8 cellular contexts compared by ENCODE assay signal in genomic region chr3:39150803-39151631, GRCh38. TPM values are rescaled to one million over a fixed set of nuclear protein-coding genes. Genes with fewer than 3 reads are reported as not detected.
DNase-seq lines count a peak whose midpoint lies in the region; ATAC-seq and TF ChIP-seq lines count a peak whose summit lies in the region.

No MANE protein-coding gene starts in this region.

- H3K27ac Mint-ChIP-seq in T-cell: peak overlapping the region; percentile 96 to 97
- peak overlapping the region; percentile 97 for H3K27ac Mint-ChIP-seq in MCF 10A (ENCODE audit: low read depth, unreplicated experiment)

- H3K27ac ChIP-seq in iPS-18a (ENCODE audit: low read length): no peak overlapping the region

- TF ChIP-seq CTCF in MCF 10A (IDR thresholded peaks at IDR 0.05; ENCODE audit: unreplicated experiment): no peak

- BruUV-seq in MCF 10A (replicated peaks; lab: Mats Ljungman, UMichigan): TSS peak; percentile 54

- ATAC-seq in T-cell (replicated peaks in 1 of 4) (no peak), sciatic nerve (peak; percentile 52), GM18907 (IDR thresholded peaks at IDR 0.05; ENCODE audit: unreplicated experiment) (no peak)

- H3K9me3 Mint-ChIP-seq in T-cell (no peaks in the 10 kb centered on the region), MCF 10A (ENCODE audit: unreplicated experiment) (no peaks in the 10 kb centered on the region)

- H3K4me3 ChIP-seq in iPS-18a (ENCODE audit: low read length): peak overlapping the region; percentile 75

- H3K4me3 Mint-ChIP-seq in T-cell: peak overlapping the region; percentile 89 to 93 (median 92)
- H3K4me3 Mint-ChIP-seq in MCF 10A (ENCODE audit: unreplicated experiment): peak overlapping the region; percentile 97

- H3K4me1 Mint-ChIP-seq in T-cell (peaks cover 79 to 81% (median 79%) of the 10 kb centered on the region in 3 donors), MCF 10A (ENCODE audit: insufficient read depth, unreplicated experiment) (peaks cover 72% of the 10 kb centered on the region)

- H3K36me3 Mint-ChIP-seq in T-cell: peaks cover 9% of the 10 kb centered on the region
- peaks cover 10% of the 10 kb centered on the region for H3K36me3 Mint-ChIP-seq in MCF 10A (ENCODE audit: insufficient read depth, unreplicated experiment)

- POLR2A ChIA-PET in T-cell (lab: Charles Lee): interaction anchor here (0.7 to 0.9 kb wide), 4 partner anchors 18 to 111 kb away, joined by 3 to 4 read pairs (median 4); no protein-coding TSS in a partner anchor
- POLR2A ChIA-PET in MCF 10A (lab: Yijun Ruan, JAX): interaction anchor here (0.7 to 1.4 kb wide), 4 partner anchors 17 to 1382 kb away, joined by 3 to 5 read pairs (median 3); no protein-coding TSS in a partner anchor

- H3K27me3 Mint-ChIP-seq in T-cell: no peaks in the 10 kb centered on the region
- H3K27me3 Mint-ChIP-seq in MCF 10A (ENCODE audit: insufficient read depth, unreplicated experiment): no peaks in the 10 kb centered on the region

- H3K9ac ChIP-seq in iPS-18a (ENCODE audit: low read length): peak overlapping the region; percentile 42

- peaks cover 10% of the 10 kb centered on the region for H3K27me3 ChIP-seq in iPS-18a (ENCODE audit: control insufficient read depth, insufficient read depth, low read length)

- CTCF ChIA-PET in T-cell (lab: Charles Lee) (interaction anchor here in 1 of 2 donors (0.5 to 0.6 kb wide), 2 partner anchors 9 to 140 kb away, joined by 3 read pairs; no protein-coding TSS in a partner anchor), MCF 10A (lab: Yijun Ruan, JAX) (interaction anchor here (0.7 to 3.3 kb wide), 6 partner anchors 12 to 151 kb away, joined by 3 to 12 read pairs (median 6); no protein-coding TSS in a partner anchor)

- peak; percentile 48 for DNase-seq in activated T-cell treated with anti-CD3 and anti-CD28 coated beads for 48 hours (ENCODE audit: low read depth)
- DNase-seq in activated T-cell treated with anti-CD3 and anti-CD28 coated beads for 4 hours: no peak
- peak in 8 of 34 experiments; percentile 23 to 67 (median 42) for DNase-seq in T-cell
- peak; percentile 95 for DNase-seq in MCF 10A (ENCODE audit: unreplicated experiment)
- peak; percentile 90 for DNase-seq in sciatic nerve (ENCODE audit: low spot score)
- DNase-seq in COR-L47 (lab: John Stamatoyannopoulos, UW): no peak

- peaks cover 58% of the 10 kb centered on the region for H3K4me1 ChIP-seq in iPS-18a (ENCODE audit: control insufficient read depth, low read depth, low read length)

- H3K9me3 ChIP-seq in iPS-18a (ENCODE audit: control insufficient read depth, low read depth, low read length): no peaks in the 10 kb centered on the region

- intact Hi-C loops in MCF 10A (cut with micrococcal nuclease): no loop called here
- intact Hi-C loops in sciatic nerve (cut with DNase I): no loop called here

- no peaks in the 10 kb centered on the region for H3K36me3 ChIP-seq in iPS-18a (ENCODE audit: control insufficient read depth, low read depth, low read length)

RNA-seq across cellular contexts. Expression of gene CSRNP1, which starts 2.4 kb away (rescaled TPM):
- total RNA-seq in T-cell: 100 to 1,000 TPM in 2 of 5 donors, 10 to 100 TPM in 3; 19.5 to 302 (median 25.0) TPM
- total RNA-seq in MCF 10A (2022): 11.9 and 14.3 TPM in 2 replicates
- 51.7 TPM for total RNA-seq in sciatic nerve

RNA-seq across cellular contexts. Expression of gene XIRP1, which starts 41.4 kb away (rescaled TPM):
- not detected for total RNA-seq in T-cell
- total RNA-seq in MCF 10A (2022): not detected in 2 replicates
- 0.04 TPM for total RNA-seq in sciatic nerve

RNA-seq across cellular contexts. Expression of gene TTC21A, which starts 43.5 kb away (rescaled TPM):
- 10 to 100 TPM in 1 of 5 donors, 1 to 10 TPM in 4; 3.5 to 12.4 (median 5.4) TPM for total RNA-seq in T-cell
- total RNA-seq in MCF 10A (2022): 2.1 and 5.4 TPM in 2 replicates
- 13.4 TPM for total RNA-seq in sciatic nerve

RNA-seq across cellular contexts. Expression of gene GORASP1, which starts 43.6 kb away (rescaled TPM):
- total RNA-seq in T-cell (10 to 100 TPM; 26.7 to 55.5 (median 41.5) TPM), MCF 10A (2022) (34.4 and 40.7 TPM in 2 replicates), sciatic nerve (55.8 TPM)

Comparison
In these comparisons a context has a peak if more than half of its experiments do, and no peak if none do; other contexts are left out.
1. DNase-seq: peak in activated T-cell treated with anti-CD3 and anti-CD28 coated beads for 48 hours (single experiment), MCF 10A (single experiment) and sciatic nerve (single experiment); none in activated T-cell treated with anti-CD3 and anti-CD28 coated beads for 4 hours (single experiment) and COR-L47 (single experiment).